8 cellular contexts compared by ENCODE assay signal in the genomic region with DNA sequence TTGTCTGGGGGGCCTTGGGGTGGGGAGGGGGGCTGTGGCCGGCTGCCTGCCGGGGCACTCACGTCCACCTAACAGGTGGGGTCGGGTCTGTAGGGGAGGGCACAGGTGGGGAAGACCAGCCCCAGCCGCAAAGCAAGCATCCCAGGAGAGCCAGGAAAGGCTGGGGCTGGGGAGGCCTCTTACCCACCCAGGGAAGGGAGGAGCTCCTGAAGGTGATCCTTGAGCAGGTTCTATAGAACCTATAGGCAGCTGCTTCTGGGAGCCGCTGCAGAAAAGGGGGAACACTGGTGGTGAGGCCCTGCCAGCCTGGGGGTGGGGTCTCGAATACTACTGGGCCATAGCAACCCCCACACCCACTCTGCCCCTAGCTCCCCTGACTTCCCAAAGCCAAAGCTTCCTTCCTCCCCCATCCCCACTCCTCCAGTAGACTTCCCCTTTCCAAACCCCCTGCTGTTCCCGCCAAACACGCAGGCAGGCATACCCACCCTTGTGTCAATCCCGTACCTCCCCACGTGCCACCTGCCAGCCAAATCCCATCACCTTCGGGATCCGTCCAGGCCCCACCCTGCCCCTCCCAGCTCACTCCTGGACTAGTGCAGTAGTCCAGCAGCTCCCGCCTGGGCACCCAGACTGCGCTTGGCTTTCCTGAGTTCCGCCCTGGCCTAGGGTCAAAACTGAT. TPM values are rescaled to one million over a fixed set of nuclear protein-coding genes. Genes with fewer than 3 reads are reported as not detected.
DNase-seq lines count a peak whose midpoint lies in the region; ATAC-seq, FAIRE-seq and TF ChIP-seq lines count a peak whose summit lies in the region.

No MANE protein-coding gene starts in this region.

- H4K8ac ChIP-seq in trophoblast cell (ENCODE audit: low read depth, low read length): no peak overlapping the region

- no peak for ATAC-seq in GM19395 (IDR thresholded peaks at IDR 0.05; ENCODE audit: unreplicated experiment)

- H3K36me3 ChIP-seq in CD8-positive, alpha-beta memory T cell (ENCODE audit: insufficient read depth, low read length): no peaks in the 10 kb centered on the region
- H3K36me3 ChIP-seq in OCI-LY3 (replicated peaks; ENCODE audit: low read depth, low read length): no peaks in the 10 kb centered on the region
- H3K36me3 ChIP-seq in endodermal cell (ENCODE audit: control insufficient read depth, insufficient read depth, low read length): peaks cover 4% of the 10 kb centered on the region
- peaks cover 0 to 3% of the 10 kb centered on the region in 2 experiments for H3K36me3 ChIP-seq in trophoblast cell (ENCODE audit: control insufficient read depth in 1 of 2, insufficient read depth in 2 of 2, low read length in 2 of 2)

- H3K36me3 Mint-ChIP-seq in CD8-positive, alpha-beta memory T cell: peaks cover 0 to 6% (median 1%) of the 10 kb centered on the region in 3 donors
- peaks cover 4% of the 10 kb centered on the region for H3K36me3 Mint-ChIP-seq in endodermal cell (ENCODE audit: low read depth)

- no peak overlapping the region for H3K18ac ChIP-seq in trophoblast cell (ENCODE audit: low read length)

- H3K27me3 ChIP-seq in CD8-positive, alpha-beta memory T cell (ENCODE audit: insufficient read depth, low read length, poor library complexity, severe bottlenecking): no peaks in the 10 kb centered on the region
- H3K27me3 ChIP-seq in OCI-LY3 (ENCODE audit: low read depth, low read length): no peaks in the 10 kb centered on the region
- H3K27me3 ChIP-seq in endodermal cell (ENCODE audit: control insufficient read depth, insufficient read depth, low read length, poor library complexity, severe bottlenecking): no peaks in the 10 kb centered on the region
- H3K27me3 ChIP-seq in trophoblast cell (ENCODE audit: insufficient read depth, low read length): peaks cover 10% of the 10 kb centered on the region

- H3K9ac ChIP-seq in OCI-LY3 (ENCODE audit: low read length): peak overlapping the region; percentile 97
- no peak overlapping the region for H3K9ac ChIP-seq in endodermal cell (ENCODE audit: extremely low read depth, low read length, poor library complexity, severe bottlenecking)
- H3K9ac ChIP-seq in trophoblast cell (ENCODE audit: low read length): no peak overlapping the region

- peaks cover 64% of the 10 kb centered on the region for H4K20me1 ChIP-seq in OCI-LY3 (ENCODE audit: insufficient read depth, low read length)

- H3K4me3 ChIP-seq in CD8-positive, alpha-beta memory T cell (ENCODE audit: low read length): peak overlapping the region; percentile 47
- peak overlapping the region; percentile 90 for H3K4me3 ChIP-seq in OCI-LY3 (ENCODE audit: low read length)
- H3K4me3 ChIP-seq in endodermal cell (ENCODE audit: low read length): no peak overlapping the region
- no peak overlapping the region for H3K4me3 ChIP-seq in trophoblast cell (ENCODE audit: low read depth, low read length)

- H3K4me2 ChIP-seq in OCI-LY3 (ENCODE audit: low read length) (peak overlapping the region; percentile 99), trophoblast cell (ENCODE audit: low read length) (peak overlapping the region; percentile 82)

- no peak overlapping the region for H4K12ac ChIP-seq in trophoblast cell (ENCODE audit: low read depth, low read length)

- peaks cover 0 to 6% of the 10 kb centered on the region in 2 donors for H3K27me3 Mint-ChIP-seq in CD8-positive, alpha-beta memory T cell
- peaks cover 7% of the 10 kb centered on the region for H3K27me3 Mint-ChIP-seq in endodermal cell (ENCODE audit: insufficient read depth)

- peak overlapping the region in 7 of 8 donors; percentile 56 to 97 (median 71) for H3K27ac Mint-ChIP-seq in CD8-positive, alpha-beta memory T cell
- H3K27ac Mint-ChIP-seq in endodermal cell: no peak overlapping the region

- CTCF ChIA-PET in CD8-positive, alpha-beta memory T cell (lab: Charles Lee): interaction anchor here (0.9 to 1.5 kb wide), 2 partner anchors 9 to 39 kb away, joined by 3 to 6 read pairs; no protein-coding TSS in a partner anchor

- peaks cover 5% of the 10 kb centered on the region for H3K79me1 ChIP-seq in trophoblast cell (ENCODE audit: low read length)

- TF ChIP-seq CTCF in OCI-LY3 (IDR thresholded peaks at IDR 0.05; ENCODE audit: low read depth, low read length) (no peak), endodermal cell (conservative IDR thresholded peaks at IDR 0.05) (no peak)

- H3K79me2 ChIP-seq in OCI-LY3 (ENCODE audit: low read length): peaks cover 100% of the 10 kb centered on the region
- peaks cover 7% of the 10 kb centered on the region for H3K79me2 ChIP-seq in trophoblast cell (ENCODE audit: control insufficient read depth, insufficient read depth, low read length, poor library complexity)

- no peak overlapping the region for H2BK120ac ChIP-seq in trophoblast cell (ENCODE audit: insufficient read depth, low read length, poor library complexity)

- H3K4me3 Mint-ChIP-seq in CD8-positive, alpha-beta memory T cell: peak overlapping the region; percentile 45 to 87 (median 69)
- peak overlapping the region; percentile 40 for H3K4me3 Mint-ChIP-seq in endodermal cell

- no peak overlapping the region for H2BK12ac ChIP-seq in trophoblast cell (ENCODE audit: low read length)

- no peak overlapping the region for H3K14ac ChIP-seq in trophoblast cell (ENCODE audit: low read length)

- peaks cover 75% of the 10 kb centered on the region for H3K4me1 ChIP-seq in CD8-positive, alpha-beta memory T cell (ENCODE audit: insufficient read depth, low read length)
- H3K4me1 ChIP-seq in OCI-LY3 (ENCODE audit: low read length) (peaks cover 77% of the 10 kb centered on the region), endodermal cell (ENCODE audit: control insufficient read depth, insufficient read depth, low read length) (peaks cover 28% of the 10 kb centered on the region), trophoblast cell (ENCODE audit: control insufficient read depth in 1 of 2, insufficient read depth in 2 of 2, low read length in 2 of 2) (peaks cover 36 to 40% of the 10 kb centered on the region in 2 experiments)

- H3K23ac ChIP-seq in trophoblast cell (ENCODE audit: low read length): no peak overlapping the region

- H2BK5ac ChIP-seq in trophoblast cell (ENCODE audit: low read depth, low read length, poor library complexity): no peak overlapping the region

- H2AFZ ChIP-seq in OCI-LY3 (ENCODE audit: low read depth, low read length) (no peak overlapping the region), trophoblast cell (ENCODE audit: insufficient read depth, low read length, poor library complexity) (no peak overlapping the region)

- no peak overlapping the region for H3K4ac ChIP-seq in trophoblast cell (ENCODE audit: low read depth, low read length)

- no peak overlapping the region for H2AK5ac ChIP-seq in trophoblast cell (ENCODE audit: low read length)

- POLR2A ChIA-PET in CD8-positive, alpha-beta memory T cell (lab: Charles Lee): interaction anchor here (0.9 to 1.8 kb wide), 3 partner anchors 11 to 194 kb away, joined by 3 to 7 read pairs (median 4); no protein-coding TSS in a partner anchor

- H3K9me3 ChIP-seq in CD8-positive, alpha-beta memory T cell (ENCODE audit: low read length): no peaks in the 10 kb centered on the region
- H3K9me3 ChIP-seq in OCI-LY3 (ENCODE audit: insufficient read depth, low read length) (no peaks in the 10 kb centered on the region), endodermal cell (ENCODE audit: control insufficient read depth, low read length) (no peaks in the 10 kb centered on the region), trophoblast cell (ENCODE audit: insufficient read depth, low read depth, low read length) (no peaks in the 10 kb centered on the region)

- H3K27ac ChIP-seq in CD8-positive, alpha-beta memory T cell (ENCODE audit: low read depth, low read length): peak overlapping the region; percentile 70
- peak overlapping the region; percentile 89 for H3K27ac ChIP-seq in OCI-LY3 (ENCODE audit: low read length)
- no peak overlapping the region for H3K27ac ChIP-seq in endodermal cell (ENCODE audit: low read depth, low read length)
- no peak overlapping the region for H3K27ac ChIP-seq in trophoblast cell (ENCODE audit: low read depth, low read length)

- DNase-seq in CD8-positive, alpha-beta memory T cell: no peak
- no peak for DNase-seq in endodermal cell
- DNase-seq in trophoblast cell: no peak
- DNase-seq in hippocampal formation (lab: John Stamatoyannopoulos, UW): no peak
- DNase-seq in urothelium cell line (ENCODE audit: low spot score): no peak
- DNase-seq in ureter (ENCODE audit: low spot score): no peak

- H3K9me3 Mint-ChIP-seq in CD8-positive, alpha-beta memory T cell: no peaks in the 10 kb centered on the region
- H3K9me3 Mint-ChIP-seq in endodermal cell: no peaks in the 10 kb centered on the region

- no peak overlapping the region for H4K91ac ChIP-seq in trophoblast cell (ENCODE audit: low read depth, low read length)

- 69 to 100% methylated on average over 1 to 16 of the region's 16 CpGs for WGBS in endodermal cell (ENCODE audit: insufficient coverage in 1 of 2, insufficient read length in 1 of 2), 2 experiments
- no CpG with 5 or more reads among the region's 16 CpGs for WGBS in trophoblast cell (ENCODE audit: extremely low coverage, insufficient coverage, insufficient read length)

- FAIRE-seq in urothelium cell line (lab: Jason Lieb, UNC): no peak

- H3K4me1 Mint-ChIP-seq in CD8-positive, alpha-beta memory T cell: peaks cover 38 to 83% (median 41%) of the 10 kb centered on the region in 3 donors
- peaks cover 39% of the 10 kb centered on the region for H3K4me1 Mint-ChIP-seq in endodermal cell

RNA-seq across cellular contexts. Expression of a gene that starts 5.6 kb away (rescaled TPM):
- 10 to 100 TPM; 42.8 to 43.1 TPM for total RNA-seq in CD8-positive, alpha-beta memory T cell
- 0.92 TPM for polyA plus RNA-seq in CD8-positive, alpha-beta memory T cell
- total RNA-seq in endodermal cell (10 to 100 TPM; 39.0 to 42.9 TPM), ureter (14.8 TPM)
- polyA plus RNA-seq in endodermal cell (2013, experiment 1 of 2): 19.2 TPM
- 17.1 TPM for polyA plus RNA-seq in endodermal cell (2013, experiment 2 of 2)
- 18.5 and 21.1 TPM in 2 replicates for polyA plus RNA-seq in trophoblast cell (2013)

RNA-seq across cellular contexts. Expression of a gene that starts 9.5 kb away (rescaled TPM):
- total RNA-seq in CD8-positive, alpha-beta memory T cell: 10 to 100 TPM; 61.0 to 63.7 TPM
- 8.7 TPM for polyA plus RNA-seq in CD8-positive, alpha-beta memory T cell
- total RNA-seq in endodermal cell (10 to 100 TPM; 51.6 to 56.4 TPM), ureter (39.3 TPM)
- 26.5 TPM for polyA plus RNA-seq in endodermal cell (2013, experiment 1 of 2)
- polyA plus RNA-seq in endodermal cell (2013, experiment 2 of 2): 26.7 TPM
- polyA plus RNA-seq in trophoblast cell (2013): 24.5 and 26.8 TPM in 2 replicates

RNA-seq across cellular contexts. Expression of a gene that starts 27.5 kb away (rescaled TPM):
- total RNA-seq in CD8-positive, alpha-beta memory T cell: 100 to 1,000 TPM; 105 to 114 TPM
- 252 TPM for polyA plus RNA-seq in CD8-positive, alpha-beta memory T cell
- total RNA-seq in endodermal cell (10 to 100 TPM; 50.6 to 52.9 TPM), ureter (58.1 TPM)
- 45.1 TPM for polyA plus RNA-seq in endodermal cell (2013, experiment 1 of 2)
- polyA plus RNA-seq in endodermal cell (2013, experiment 2 of 2): 45.7 TPM
- polyA plus RNA-seq in trophoblast cell (2013): 55.3 and 58.0 TPM in 2 replicates

RNA-seq across cellular contexts. Expression of a gene that starts 45.7 kb away (rescaled TPM):
- 1 to 10 TPM in 1 of 2 experiments, under 1 TPM in 1; 0.97 to 1.6 TPM for total RNA-seq in CD8-positive, alpha-beta memory T cell
- 2.4 TPM for polyA plus RNA-seq in CD8-positive, alpha-beta memory T cell
- 1 to 10 TPM; 2.3 to 3.4 TPM for total RNA-seq in endodermal cell
- 3.7 TPM for polyA plus RNA-seq in endodermal cell (2013, experiment 1 of 2)
- 3.3 TPM for polyA plus RNA-seq in endodermal cell (2013, experiment 2 of 2)
- 0.94 and 0.97 TPM in 2 replicates for polyA plus RNA-seq in trophoblast cell (2013)
- 1.3 TPM for total RNA-seq in ureter

RNA-seq across cellular contexts. Expression of a gene that starts 47.4 kb away (rescaled TPM):
- total RNA-seq in CD8-positive, alpha-beta memory T cell: 1 to 10 TPM; 6.3 to 6.6 TPM
- polyA plus RNA-seq in CD8-positive, alpha-beta memory T cell: 4.6 TPM
- total RNA-seq in endodermal cell (10 to 100 TPM in 1 of 2 donors, 1 to 10 TPM in 1; 9.9 to 13.8 TPM), ureter (4.1 TPM)
- polyA plus RNA-seq in endodermal cell (2013, experiment 1 of 2): 4.5 TPM
- 3.1 TPM for polyA plus RNA-seq in endodermal cell (2013, experiment 2 of 2)
- 10.9 and 12.1 TPM in 2 replicates for polyA plus RNA-seq in trophoblast cell (2013)

Comparison
In these comparisons a context has a peak if more than half of its experiments do, and no peak if none do; other contexts are left out.
1. H3K27ac ChIP-seq: peak in CD8-positive, alpha-beta memory T cell (single experiment) and OCI-LY3 (single experiment); none in endodermal cell (single experiment) and trophoblast cell (single experiment).
2. H3K4me3 ChIP-seq: peak in CD8-positive, alpha-beta memory T cell (single experiment) and OCI-LY3 (single experiment); none in endodermal cell (single experiment) and trophoblast cell (single experiment).